Comparison of ENCODE assay signal across 30 cellular contexts in the genomic region with DNA sequence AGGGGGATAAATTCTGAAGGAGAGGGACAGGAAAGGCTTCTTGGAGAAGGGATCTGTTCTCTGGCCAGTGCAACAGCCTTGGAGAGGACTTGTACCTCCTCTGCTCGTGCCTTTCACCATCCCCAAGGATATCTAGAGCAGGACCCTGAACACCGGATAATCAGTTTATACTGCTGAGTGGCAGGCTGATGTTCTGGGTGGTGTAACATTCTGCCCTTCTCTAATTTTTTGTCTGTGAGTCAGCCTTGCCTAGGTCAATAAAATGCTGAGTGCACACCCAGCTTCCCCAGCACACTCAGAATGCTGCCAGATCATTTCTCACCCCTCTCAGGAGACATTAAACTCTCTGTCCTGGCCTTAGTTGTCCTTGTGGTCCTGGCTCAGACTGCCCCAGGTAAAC. TPM values are rescaled to one million over a fixed set of nuclear protein-coding genes. Genes with fewer than 3 reads are reported as not detected.
A peak's percentile ranks its signal among the peaks of the same experiment; 100 is the strongest.
DNase-seq lines count a peak whose midpoint lies in the region; ATAC-seq, FAIRE-seq and TF ChIP-seq lines count a peak whose summit lies in the region.
"Had no signal": no experiment of that assay in that cellular context is flagged by ENCODE, and none has a peak within 500 bp of the region (broad histone marks: within the 10 kb centered on the region; RNA-seq: fewer than 3 reads in every experiment).

A gene with protein sequence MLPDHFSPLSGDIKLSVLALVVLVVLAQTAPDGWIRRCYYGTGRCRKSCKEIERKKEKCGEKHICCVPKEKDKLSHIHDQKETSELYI (plus strand): TSS at position 301 of the 400 bp plus-strand sequence. CDS start 0 bp downstream, at position 301.

- H3K4me2 ChIP-seq in HepG2 (ENCODE audit: low read depth, low read length), result no peak within 1 kb of the TSS
- H3K4me2 ChIP-seq: BLaER1 had no signal

- H3K4me1 Mint-ChIP-seq in stimulated activated naive B cell treated with anti-CD40 and anti-IgM and Interleukin-4, amounts not matched to agents 10 μg/mL and 1 μg/mL and 100 μg/mL, for 72 hours, result no peaks in the 10 kb centered on the region
- H3K4me1 Mint-ChIP-seq: CD14-positive monocyte; CD4-positive, alpha-beta memory T cell; CD4-positive, CD25-positive, alpha-beta regulatory T cell; CD8-positive, alpha-beta memory T cell had no signal

- no peak within 1 kb of the TSS for H3K4me3 ChIP-seq in HepG2 (replicated peaks in 1 of 3; ENCODE audit: insufficient read depth in 1 of 3, low read depth in 2 of 3, low read length in 3 of 3)
- no peak within 1 kb of the TSS for H3K4me3 ChIP-seq in right lobe of liver
- no peak within 1 kb of the TSS for H3K4me3 ChIP-seq in RWPE2 (ENCODE audit: severe bottlenecking)
- H3K4me3 ChIP-seq: BLaER1, GM12878 had no signal

- no peak for TF ChIP-seq RAD21 in HepG2 (CRISPR knock-in tag; IDR thresholded peaks at IDR 0.05)

- ATAC-seq in HepG2 (no peak), right lobe of liver (no peak), RWPE2 (ENCODE audit: low read depth) (peak; percentile 41; the same call in 2 of the 3 replicates), HG03354 (IDR thresholded peaks at IDR 0.05; ENCODE audit: poor library complexity, severe bottlenecking, unreplicated experiment) (no peak)
- ATAC-seq in stimulated activated naive B cell treated with anti-CD40 and anti-IgM and Interleukin-4, amounts not matched to agents 10 μg/mL and 1 μg/mL and 100 μg/mL, for 72 hours (replicated peaks), result no peak
- ATAC-seq: GM12878 had no signal

- no peak within 1 kb of the TSS for H3K27ac ChIP-seq in HepG2 (ENCODE audit: extremely low read length, insufficient read depth, low read length)
- H3K27ac ChIP-seq in right lobe of liver, result no peak within 1 kb of the TSS
- H3K27ac ChIP-seq in RWPE2 (ENCODE audit: poor library complexity, severe bottlenecking), result no peak within 1 kb of the TSS
- H3K27ac ChIP-seq: BLaER1 had no signal

- no TSS peak for BruUV-seq in HepG2 (replicated peaks; lab: Mats Ljungman, UMichigan)

- no peak within 1 kb of the TSS for H2AFZ ChIP-seq in HepG2 (ENCODE audit: low read length)

- intact Hi-C loops in HepG2 (cut with micrococcal nuclease; ENCODE audit: unreplicated experiment) (no loop called here), right lobe of liver (cut with DNase I) (no loop called here)

- H3K79me2 ChIP-seq in HepG2 (ENCODE audit: insufficient read depth, low read length), result no peaks in the 10 kb centered on the region

- WGBS in HepG2 (ENCODE audit: low lambda C conversion rate), result 8% methylated on average over 2 of the region's 2 CpGs
- 44% methylated on average over 2 of the region's 2 CpGs for WGBS in right lobe of liver (ENCODE audit: insufficient coverage, low coverage, low lambda C conversion rate, missing lambda C conversion rate)

- no peak within 1 kb of the TSS for H3K4me3 Mint-ChIP-seq in stimulated activated naive B cell treated with anti-CD40 and anti-IgM and Interleukin-4, amounts not matched to agents 10 μg/mL and 1 μg/mL and 100 μg/mL, for 72 hours
- H3K4me3 Mint-ChIP-seq: CD14-positive monocyte; CD4-positive, alpha-beta memory T cell; CD4-positive, CD25-positive, alpha-beta regulatory T cell; CD8-positive, alpha-beta memory T cell had no signal

- H4K20me1 ChIP-seq in HepG2 (ENCODE audit: insufficient read depth, low read length), result no peaks in the 10 kb centered on the region
- H4K20me1 ChIP-seq: BLaER1 had no signal

- H3K9me3 Mint-ChIP-seq in stimulated activated naive B cell treated with anti-CD40 and anti-IgM and Interleukin-4, amounts not matched to agents 10 μg/mL and 1 μg/mL and 100 μg/mL, for 72 hours, result peaks cover 8 to 11% of the 10 kb centered on the region in 2 donors

- H3K9me3 ChIP-seq in HepG2 (ENCODE audit: low read length) (no peaks in the 10 kb centered on the region), right lobe of liver (no peaks in the 10 kb centered on the region), RWPE2 (ENCODE audit: severe bottlenecking) (peaks cover 3% of the 10 kb centered on the region)
- H3K9me3 ChIP-seq: BE2C, BLaER1 had no signal

- no peak for FAIRE-seq in HepG2 (lab: Jason Lieb, UNC)
- FAIRE-seq: A204.1, GM12878, GM12892, GM18507 had no signal

- H3K27me3 Mint-ChIP-seq in stimulated activated naive B cell treated with anti-CD40 and anti-IgM and Interleukin-4, amounts not matched to agents 10 μg/mL and 1 μg/mL and 100 μg/mL, for 72 hours, result no peaks in the 10 kb centered on the region
- H3K27me3 Mint-ChIP-seq: CD4-positive, alpha-beta memory T cell; CD4-positive, CD25-positive, alpha-beta regulatory T cell had no signal

- in situ Hi-C loops in HepG2 (cut with HindIII; ENCODE audit: extremely low pct_ligation_motif_present, low pct_unique_long_range_greater_than_20kb), result no loop called here

- H3K36me3 ChIP-seq in HepG2 (replicated peaks in 1 of 2; ENCODE audit: control insufficient read depth in 1 of 2, insufficient read depth in 2 of 2, low read length in 2 of 2) (no peaks in the 10 kb centered on the region), right lobe of liver (no peaks in the 10 kb centered on the region), RWPE2 (ENCODE audit: low read depth) (no peaks in the 10 kb centered on the region)
- H3K36me3 ChIP-seq: BE2C, BLaER1 had no signal

- H3K27me3 ChIP-seq in HepG2 (ENCODE audit: control insufficient read depth in 1 of 2, insufficient read depth in 2 of 2, low read length in 2 of 2), result no peaks in the 10 kb centered on the region
- H3K27me3 ChIP-seq in right lobe of liver, result no peaks in the 10 kb centered on the region
- H3K27me3 ChIP-seq in RWPE2 (ENCODE audit: insufficient read depth, poor library complexity, severe bottlenecking), result no peaks in the 10 kb centered on the region
- H3K27me3 ChIP-seq: BE2C, BLaER1 had no signal

- POLR2A ChIA-PET in HepG2 (lab: Yijun Ruan, JAX), result no interaction called here

- no peaks in the 10 kb centered on the region for H3K4me1 ChIP-seq in HepG2 (ENCODE audit: insufficient read depth, low read length)
- no peaks in the 10 kb centered on the region for H3K4me1 ChIP-seq in right lobe of liver
- H3K4me1 ChIP-seq in RWPE2 (ENCODE audit: insufficient read depth, poor library complexity, severe bottlenecking), result no peaks in the 10 kb centered on the region
- H3K4me1 ChIP-seq: BE2C had no signal

- no peak for TF ChIP-seq EP300 in HepG2 (IDR thresholded peaks at IDR 0.05; ENCODE audit: low read depth in 2 of 2, low read length in 2 of 2)
- TF ChIP-seq EP300 in HepG2 (CRISPR knock-in tag; IDR thresholded peaks at IDR 0.05; ENCODE audit: borderline replicate concordance), result no peak

- DNase-seq in HepG2 (ENCODE audit: low spot score), result no peak
- DNase-seq in right lobe of liver, result no peak
- no peak for DNase-seq in RWPE2 (ENCODE audit: low spot score)
- DNase-seq in stimulated activated naive B cell treated with anti-CD40 and anti-IgM and Interleukin-4, amounts not matched to agents 10 μg/mL and 1 μg/mL and 100 μg/mL, for 72 hours, result no peak
- DNase-seq: 8988T; ACHN; BE2C; C1 segment of cervical spinal cord; CD4-positive, alpha-beta memory T cell; CD4-positive, CD25-positive, alpha-beta regulatory T cell; CD8-positive, alpha-beta memory T cell; COR-L47; DMS 273 treated with DMSO at 0.1 percent for 48 hours; DMS153; DMS53; DMS79; DND-41; EL; GDM1 had no signal

- TF ChIP-seq POLR2A in HepG2 (IDR thresholded peaks at IDR 0.05; ENCODE audit: insufficient read depth in 1 of 2, low read depth in 2 of 2, low read length in 2 of 2) (no peak), right lobe of liver (IDR thresholded peaks at IDR 0.05) (no peak)

- CTCF ChIA-PET in HepG2 (lab: Yijun Ruan, JAX; ENCODE audit: low intra/inter-chr PET ratio, low total read pairs), result no interaction called here

- H3K9ac ChIP-seq in HepG2 (ENCODE audit: insufficient read depth, low read depth, low read length), result no peak within 1 kb of the TSS
- H3K9ac ChIP-seq: BLaER1 had no signal

- no peaks in the 10 kb centered on the region for H3K36me3 Mint-ChIP-seq in stimulated activated naive B cell treated with anti-CD40 and anti-IgM and Interleukin-4, amounts not matched to agents 10 μg/mL and 1 μg/mL and 100 μg/mL, for 72 hours
- H3K36me3 Mint-ChIP-seq: CD14-positive monocyte; CD4-positive, alpha-beta memory T cell; CD4-positive, CD25-positive, alpha-beta regulatory T cell; CD8-positive, alpha-beta memory T cell had no signal

- H3K27ac Mint-ChIP-seq in stimulated activated naive B cell treated with anti-CD40 and anti-IgM and Interleukin-4, amounts not matched to agents 10 μg/mL and 1 μg/mL and 100 μg/mL, for 72 hours, result no peak within 1 kb of the TSS
- H3K27ac Mint-ChIP-seq: CD4-positive, alpha-beta memory T cell; CD4-positive, CD25-positive, alpha-beta regulatory T cell; CD8-positive, alpha-beta memory T cell had no signal

- TF ChIP-seq CTCF in HepG2 (CRISPR knock-in tag; IDR thresholded peaks at IDR 0.05), result no peak
- no peak for TF ChIP-seq CTCF in right lobe of liver (IDR thresholded peaks at IDR 0.05)
- no peak for TF ChIP-seq CTCF in RWPE2 (IDR thresholded peaks at IDR 0.05; ENCODE audit: poor library complexity, severe bottlenecking)

TF ChIP-seq in HepG2, 621 proteins besides CTCF, POLR2A, EP300 and RAD21:
- 0 out of 3 replicates have a peak, but pooled peaks have one; percentile 8 for TF ChIP-seq MXI1 (IDR thresholded peaks at IDR 0.05; ENCODE audit: borderline replicate concordance, low read depth, low read length)
- no peak for TF ChIP-seq KMT2A (CRISPR knock-in tag; IDR thresholded peaks at IDR 0.05)

RNA-seq across cellular contexts. Expression of the gene that starts here (rescaled TPM):
- total RNA-seq in HepG2 (2016; rRNA removed; fragmentation: Illumina TruSeq; extraction: Trizol), result not detected in 2 replicates
- total RNA-seq in HepG2 (2016; cell fraction: cytosol; rRNA removed; fragmentation: Illumina TruSeq; extraction: Trizol; ENCODE audit: low read depth), result not detected in 2 replicates
- not detected in 2 replicates for total RNA-seq in HepG2 (2016; cell fraction: insoluble cytoplasmic fraction; rRNA removed; fragmentation: Illumina TruSeq; extraction: Trizol)
- total RNA-seq in HepG2 (2016; cell fraction: membrane; rRNA removed; fragmentation: Illumina TruSeq; extraction: Trizol), result not detected in 2 replicates
- total RNA-seq in HepG2 (2016; cell fraction: nucleus; rRNA removed; fragmentation: Illumina TruSeq; extraction: Trizol), result not detected in 2 replicates
- polyA plus RNA-seq in HepG2 (2011; rRNA removed), result not detected in 2 replicates
- not detected in 2 replicates for polyA plus RNA-seq in HepG2 (2011; cell fraction: cytosol; rRNA removed)
- not detected in 2 replicates for polyA plus RNA-seq in HepG2 (2011; cell fraction: nucleus; rRNA removed)
- not detected in 2 replicates for polyA plus RNA-seq in HepG2 (2012)
- not detected in 2 replicates for polyA plus RNA-seq in HepG2 (2016; cell fraction: cytosol; fragmentation: Illumina TruSeq; extraction: Trizol; ENCODE audit: low read depth)
- not detected in 2 replicates for polyA plus RNA-seq in HepG2 (2016; cell fraction: insoluble cytoplasmic fraction; fragmentation: Illumina TruSeq; extraction: Trizol; ENCODE audit: low read depth)
- polyA plus RNA-seq in HepG2 (2016; cell fraction: membrane; fragmentation: Illumina TruSeq; extraction: Trizol; ENCODE audit: low read depth), result not detected in 2 replicates
- polyA plus RNA-seq in HepG2 (2016; cell fraction: nucleus; fragmentation: Illumina TruSeq; extraction: Trizol; ENCODE audit: insufficient read depth, low read depth), result not detected in 2 replicates
- not detected in 2 replicates for polyA minus RNA-seq in HepG2 (2011; rRNA and poly(A)+ RNA removed; ENCODE audit: low replicate concordance)
- not detected in 2 replicates for polyA minus RNA-seq in HepG2 (2011; cell fraction: cytosol; rRNA and poly(A)+ RNA removed)
- polyA minus RNA-seq in HepG2 (2011; cell fraction: nucleus; rRNA and poly(A)+ RNA removed), result not detected in 2 replicates
- total RNA-seq in right lobe of liver, result not detected
- total RNA-seq: A673; CD4-positive, alpha-beta memory T cell; CD4-positive, CD25-positive, alpha-beta regulatory T cell; CD8-positive, alpha-beta memory T cell; Daoy; G401; GM12878 had no signal
- polyA plus RNA-seq: AG04450; CD14-positive monocyte; CD4-positive, alpha-beta memory T cell; CD4-positive, CD25-positive, alpha-beta regulatory T cell; CD8-positive, alpha-beta memory T cell; GM12878 had no signal
